ENCODE assay signal across 2 cellular contexts in genomic region chr16:24713379-24713778, GRCh38.
TF ChIP-seq lines count a peak whose summit lies in the region.

No MANE protein-coding gene starts in this region.

TF ChIP-seq in HepG2, 621 proteins besides CTCF, POLR2A, EP300 and RAD21 (continued from another document):
- TF ChIP-seq ZNF317 (CRISPR knock-in tag; IDR thresholded peaks at IDR 0.05) (peak; percentile 99), ZBTB20 (CRISPR knock-in tag; IDR thresholded peaks at IDR 0.05; ENCODE audit: borderline replicate concordance, low read depth) (no peak)

TF ChIP-seq in K562, 482 proteins besides CTCF, POLR2A, EP300 and RAD21:
- TF ChIP-seq GTF2A2 (tag; IDR thresholded peaks at IDR 0.05) (no peak), TRIM28 (IDR thresholded peaks at IDR 0.05) (peak; percentile 94), NR2C1 (IDR thresholded peaks at IDR 0.05) (no peak), NR2C1 (tag; IDR thresholded peaks at IDR 0.05) (no peak), TRIM24 (IDR thresholded peaks at IDR 0.05) (peak; percentile 13 to 75; a peak in 3 of 4 replicates), TAF7 (tag; IDR thresholded peaks at IDR 0.05) (no peak), GTF2B (IDR thresholded peaks at IDR 0.05; ENCODE audit: extremely low read depth, insufficient read length) (no peak), ZNF445 (CRISPR knock-in tag; IDR thresholded peaks at IDR 0.05; ENCODE audit: low read depth) (no peak), CBX3 (IDR thresholded peaks at IDR 0.05; ENCODE audit: borderline replicate concordance in 1 of 2, low read length in 2 of 2) (peak in 1 of 2 experiments; percentile 93; a peak in 2 of 3 replicates), ARHGAP35 (IDR thresholded peaks at IDR 0.05; ENCODE audit: partially characterized antibody) (no peak), FIP1L1 (IDR thresholded peaks at IDR 0.05; ENCODE audit: low read depth, low read length, poor library complexity, severe bottlenecking) (no peak), ZNF79 (CRISPR knock-in tag; IDR thresholded peaks at IDR 0.05; ENCODE audit: low read depth) (no peak), CBX5 (IDR thresholded peaks at IDR 0.05; ENCODE audit: borderline replicate concordance, low read depth) (peak; percentile 92), KLF10 (CRISPR knock-in tag; IDR thresholded peaks at IDR 0.05) (no peak), HBP1 (CRISPR knock-in tag; IDR thresholded peaks at IDR 0.05) (no peak), RBM15 (IDR thresholded peaks at IDR 0.05; ENCODE audit: insufficient read depth, low read length) (no peak), ZBTB17 (CRISPR knock-in tag; IDR thresholded peaks at IDR 0.05) (no peak)
- TF ChIP-seq, protein P1, sequence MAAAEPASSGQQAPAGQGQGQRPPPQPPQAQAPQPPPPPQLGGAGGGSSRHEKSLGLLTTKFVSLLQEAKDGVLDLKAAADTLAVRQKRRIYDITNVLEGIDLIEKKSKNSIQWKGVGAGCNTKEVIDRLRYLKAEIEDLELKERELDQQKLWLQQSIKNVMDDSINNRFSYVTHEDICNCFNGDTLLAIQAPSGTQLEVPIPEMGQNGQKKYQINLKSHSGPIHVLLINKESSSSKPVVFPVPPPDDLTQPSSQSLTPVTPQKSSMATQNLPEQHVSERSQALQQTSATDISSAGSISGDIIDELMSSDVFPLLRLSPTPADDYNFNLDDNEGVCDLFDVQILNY (CRISPR knock-in tag; IDR thresholded peaks at IDR 0.05): no peak
- TF ChIP-seq, protein P2, sequence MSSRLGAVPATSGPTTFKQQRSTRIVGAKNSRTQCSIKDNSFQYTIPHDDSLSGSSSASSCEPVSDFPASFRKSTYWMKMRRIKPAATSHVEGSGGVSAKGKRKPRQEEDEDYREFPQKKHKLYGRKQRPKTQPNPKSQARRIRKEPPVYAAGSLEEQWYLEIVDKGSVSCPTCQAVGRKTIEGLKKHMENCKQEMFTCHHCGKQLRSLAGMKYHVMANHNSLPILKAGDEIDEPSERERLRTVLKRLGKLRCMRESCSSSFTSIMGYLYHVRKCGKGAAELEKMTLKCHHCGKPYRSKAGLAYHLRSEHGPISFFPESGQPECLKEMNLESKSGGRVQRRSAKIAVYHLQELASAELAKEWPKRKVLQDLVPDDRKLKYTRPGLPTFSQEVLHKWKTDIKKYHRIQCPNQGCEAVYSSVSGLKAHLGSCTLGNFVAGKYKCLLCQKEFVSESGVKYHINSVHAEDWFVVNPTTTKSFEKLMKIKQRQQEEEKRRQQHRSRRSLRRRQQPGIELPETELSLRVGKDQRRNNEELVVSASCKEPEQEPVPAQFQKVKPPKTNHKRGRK (tag; IDR thresholded peaks at IDR 0.05): no peak
TF ChIP-seq in K562: peak in this region for 4.
